Comparison of ENCODE assay signal across 26 cellular contexts in the genomic region with DNA sequence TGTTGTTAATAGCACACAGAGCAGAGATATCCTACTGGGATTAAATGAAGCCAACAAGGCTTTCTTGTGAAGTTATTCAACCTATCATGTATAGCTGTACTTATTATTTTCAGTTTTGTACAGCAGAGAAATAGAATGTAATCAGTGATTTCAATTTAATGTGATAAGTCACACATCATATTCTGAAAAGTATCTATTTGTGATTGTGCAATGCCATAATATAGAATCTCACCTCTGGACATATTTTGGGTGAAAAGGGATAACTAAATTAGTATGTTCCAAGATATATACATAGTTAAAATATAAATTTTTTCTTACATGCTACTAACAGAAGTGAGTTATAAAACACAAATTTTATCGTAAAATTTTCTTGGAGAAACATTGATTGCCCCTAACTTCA.
"Had no signal": no experiment of that assay in that cellular context is flagged by ENCODE, and none has a peak within 500 bp of the region (broad histone marks: within the 10 kb centered on the region; RNA-seq: fewer than 3 reads in every experiment).

No MANE protein-coding gene starts in this region.

- H3K27me3 ChIP-seq: colonic mucosa, esophagus muscularis mucosa, esophagus squamous epithelium, foreskin keratinocyte, gastrocnemius medialis, gastroesophageal sphincter, heart left ventricle, heart right ventricle had no signal

- ATAC-seq: effector memory CD8-positive, alpha-beta T cell; esophagus mucosa; foreskin keratinocyte; gastrocnemius medialis; gastroesophageal sphincter; heart left ventricle; heart right ventricle had no signal

- H3K9me3 ChIP-seq: colonic mucosa, esophagus muscularis mucosa, esophagus squamous epithelium, gastrocnemius medialis, gastroesophageal sphincter, heart left ventricle had no signal

- DNase-seq: colonic mucosa; cortex of kidney; dermis blood vessel endothelial cell; dorsolateral prefrontal cortex; effector CD4-positive, alpha-beta T cell; effector CD8-positive, alpha-beta T cell; effector memory CD4-positive, alpha-beta T cell; effector memory CD8-positive, alpha-beta T cell; endodermal cell; erythroblast; esophagus squamous epithelium; foreskin fibroblast; foreskin keratinocyte; foreskin melanocyte; gastrocnemius medialis; glutamatergic neuron; head of caudate nucleus; heart left ventricle; heart right ventricle had no signal

- FAIRE-seq: endometrium, endothelial cell of umbilical vein had no signal

- H3K4me1 ChIP-seq: colonic mucosa, esophagus muscularis mucosa, esophagus squamous epithelium, foreskin keratinocyte, gastrocnemius medialis, gastroesophageal sphincter, heart left ventricle, heart right ventricle had no signal

- H3K27ac ChIP-seq: colonic mucosa, coronary artery, dorsolateral prefrontal cortex, epithelial cell of prostate, esophagus muscularis mucosa, esophagus squamous epithelium, foreskin keratinocyte, gastrocnemius medialis, gastroesophageal sphincter, heart left ventricle, heart right ventricle had no signal

- H3K4me3 ChIP-seq: colonic mucosa, coronary artery, dorsolateral prefrontal cortex, esophagus muscularis mucosa, esophagus squamous epithelium, gastrocnemius medialis, gastroesophageal sphincter, heart left ventricle, heart right ventricle had no signal

- H3K36me3 ChIP-seq: colonic mucosa, esophagus muscularis mucosa, esophagus squamous epithelium, gastrocnemius medialis, gastroesophageal sphincter, heart left ventricle, heart right ventricle had no signal
